Comparison of ENCODE assay signal across 29 cellular contexts in genomic region chr6:89485320-89485719, GRCh38.
"Had no signal": no experiment of that assay in that cellular context is flagged by ENCODE, and none has a peak within 500 bp of the region (broad histone marks: within the 10 kb centered on the region; RNA-seq: fewer than 3 reads in every experiment).

No MANE protein-coding gene starts in this region.

- H3K36me3 ChIP-seq: adrenal gland, esophagus muscularis mucosa, heart right ventricle, lower lobe of right lung, ovary, prostate gland, upper lobe of left lung, vagina, WERI-Rb-1 had no signal

- H3K4me1 Mint-ChIP-seq: activated naive CD8-positive, alpha-beta T cell treated with anti-CD3 and anti-CD28 coated beads for 36 hours; central memory CD8-positive, alpha-beta T cell had no signal

- H3K9me3 Mint-ChIP-seq: activated naive CD4-positive, alpha-beta T cell treated with anti-CD3 and anti-CD28 coated beads for 36 hours; activated naive CD8-positive, alpha-beta T cell treated with anti-CD3 and anti-CD28 coated beads for 36 hours; central memory CD8-positive, alpha-beta T cell; dendritic cell treated with granulocyte-macrophage colony-stimulating factor and Interleukin-4, amounts not matched to agents 40 ng/mL and 50 ng/mL, for 4 days; natural killer cell treated with Interleukin-12 subunit alpha and Interleukin-12 subunit beta and Interleukin-15 and Interleukin-18, amount 100 ng/mL, for 72 hours; stimulated activated naive CD8-positive, alpha-beta T cell treated with anti-CD3 and anti-CD28 coated beads, Interleukin-15, Interleukin-2, amounts not matched to agents 100 ng/mL and 50 ng/mL, for 24 hours; T-helper 1 cell treated with Interleukin-12 subunit alpha and Interleukin-12 subunit beta and Interleukin-4 antibody, amounts not matched to agents 30 μg/mL and 1 μg/mL, for 36 hours had no signal

- H3K27me3 ChIP-seq: adrenal gland, esophagus muscularis mucosa, foreskin keratinocyte, heart right ventricle, ovary, upper lobe of left lung, vagina had no signal

- DNase-seq: activated CD4-positive, alpha-beta T cell treated with anti-CD3 and anti-CD28 coated beads for 48 hours; activated CD4-positive, alpha-beta T cell treated with anti-CD3 and anti-CD28 coated beads, Interleukin-2, amount 50 U/mL, for 48 hours; activated CD8-positive, alpha-beta memory T cell treated with anti-CD3 and anti-CD28 coated beads for 24 hours; activated effector memory CD4-positive, alpha-beta T cell treated with Interleukin-2 at 50 U/mL for 16 hours; activated naive CD4-positive, alpha-beta T cell treated with anti-CD3 and anti-CD28 coated beads for 36 hours; activated naive CD8-positive, alpha-beta T cell treated with anti-CD3 and anti-CD28 coated beads for 36 hours; adrenal gland; foreskin keratinocyte; heart right ventricle; kidney glomerular epithelial cell; lower lobe of right lung; mesenchymal stem cell; mucosa of descending colon; ovary; retina; stimulated activated CD4-positive, alpha-beta T cell treated with anti-CD3 and anti-CD28 coated beads, Interleukin-12 subunit alpha, Interleukin-12 subunit beta, amount 100 ng/mL, for 4 hours; stimulated activated CD4-positive, alpha-beta T cell treated with anti-CD3 and anti-CD28 coated beads, Interleukin-4, amount 100 ng/mL, for 1 hour; T-helper 9 cell; upper lobe of left lung; WERI-Rb-1 had no signal

- H3K27ac Mint-ChIP-seq: activated naive CD4-positive, alpha-beta T cell treated with anti-CD3 and anti-CD28 coated beads for 36 hours; activated naive CD8-positive, alpha-beta T cell treated with anti-CD3 and anti-CD28 coated beads for 36 hours; dendritic cell treated with granulocyte-macrophage colony-stimulating factor and Interleukin-4, amounts not matched to agents 40 ng/mL and 50 ng/mL, for 4 days; natural killer cell treated with Interleukin-12 subunit alpha and Interleukin-12 subunit beta and Interleukin-15 and Interleukin-18, amount 100 ng/mL, for 72 hours; stimulated activated naive CD8-positive, alpha-beta T cell treated with anti-CD3 and anti-CD28 coated beads, Interleukin-15, Interleukin-2, amounts not matched to agents 100 ng/mL and 50 ng/mL, for 24 hours; T-helper 1 cell treated with Interleukin-12 subunit alpha and Interleukin-12 subunit beta and Interleukin-4 antibody, amounts not matched to agents 30 μg/mL and 1 μg/mL, for 36 hours had no signal

- H3K4me3 ChIP-seq: adrenal gland, esophagus muscularis mucosa, heart right ventricle, lower lobe of right lung, mucosa of descending colon, ovary, prostate gland, skin epidermis, upper lobe of left lung, vagina had no signal

- H3K27me3 Mint-ChIP-seq: activated naive CD8-positive, alpha-beta T cell treated with anti-CD3 and anti-CD28 coated beads for 36 hours; dendritic cell treated with granulocyte-macrophage colony-stimulating factor and Interleukin-4, amounts not matched to agents 40 ng/mL and 50 ng/mL, for 4 days; natural killer cell treated with Interleukin-12 subunit alpha and Interleukin-12 subunit beta and Interleukin-15 and Interleukin-18, amount 100 ng/mL, for 72 hours; stimulated activated naive CD8-positive, alpha-beta T cell treated with anti-CD3 and anti-CD28 coated beads, Interleukin-15, Interleukin-2, amounts not matched to agents 100 ng/mL and 50 ng/mL, for 24 hours had no signal

- H3K4me3 Mint-ChIP-seq: activated naive CD4-positive, alpha-beta T cell treated with anti-CD3 and anti-CD28 coated beads for 36 hours; activated naive CD8-positive, alpha-beta T cell treated with anti-CD3 and anti-CD28 coated beads for 36 hours; central memory CD8-positive, alpha-beta T cell; dendritic cell treated with granulocyte-macrophage colony-stimulating factor and Interleukin-4, amounts not matched to agents 40 ng/mL and 50 ng/mL, for 4 days; natural killer cell treated with Interleukin-12 subunit alpha and Interleukin-12 subunit beta and Interleukin-15 and Interleukin-18, amount 100 ng/mL, for 72 hours; stimulated activated naive CD8-positive, alpha-beta T cell treated with anti-CD3 and anti-CD28 coated beads, Interleukin-15, Interleukin-2, amounts not matched to agents 100 ng/mL and 50 ng/mL, for 24 hours; T-helper 1 cell treated with Interleukin-12 subunit alpha and Interleukin-12 subunit beta and Interleukin-4 antibody, amounts not matched to agents 30 μg/mL and 1 μg/mL, for 36 hours had no signal

- H3K36me3 Mint-ChIP-seq: activated naive CD8-positive, alpha-beta T cell treated with anti-CD3 and anti-CD28 coated beads for 36 hours; natural killer cell treated with Interleukin-12 subunit alpha and Interleukin-12 subunit beta and Interleukin-15 and Interleukin-18, amount 100 ng/mL, for 72 hours had no signal

- H3K9me3 ChIP-seq: adrenal gland, esophagus muscularis mucosa, heart right ventricle, lower lobe of right lung, mucosa of descending colon, ovary, prostate gland, upper lobe of left lung, vagina had no signal

- H3K4me1 ChIP-seq: foreskin keratinocyte, prostate gland had no signal

- H3K27ac ChIP-seq: adrenal gland, esophagus muscularis mucosa, foreskin keratinocyte, heart right ventricle, lower lobe of right lung, prostate gland, skin epidermis, upper lobe of left lung, vagina, WERI-Rb-1 had no signal
